Comparison of ENCODE assay signal across 18 cellular contexts in the genomic region with DNA sequence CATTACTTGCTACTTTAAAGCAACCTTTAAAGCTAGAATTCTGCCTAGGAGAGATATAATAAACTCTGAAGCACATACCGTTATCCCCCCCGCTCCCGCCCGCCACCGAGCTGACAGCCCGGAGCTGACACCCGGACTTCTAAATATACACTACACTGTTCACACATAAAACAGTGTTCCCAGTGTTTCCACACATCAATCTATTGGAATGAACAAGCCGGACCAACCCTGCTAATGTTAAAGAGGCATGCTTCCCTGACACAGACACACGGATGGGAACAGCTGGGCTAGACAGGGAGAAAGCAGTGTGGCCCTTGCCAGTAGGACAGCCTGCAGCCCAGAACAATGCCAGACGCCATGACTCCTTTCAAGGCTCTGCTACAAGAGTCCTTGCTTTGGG.
DNase-seq lines count a peak whose midpoint lies in the region; ATAC-seq and TF ChIP-seq lines count a peak whose summit lies in the region.
"Had no signal": no experiment of that assay in that cellular context is flagged by ENCODE, and none has a peak within 500 bp of the region (broad histone marks: within the 10 kb centered on the region; RNA-seq: fewer than 3 reads in every experiment).

No MANE protein-coding gene starts in this region.

- H3K4me3 ChIP-seq in gastroesophageal sphincter: no peak overlapping the region
- H3K4me3 ChIP-seq in mucosa of descending colon: no peak overlapping the region
- no peak overlapping the region for H3K4me3 ChIP-seq in skeletal muscle cell (ENCODE audit: low read depth, low read length)
- H3K4me3 ChIP-seq: neural progenitor cell had no signal

- 22 to 30% methylated on average over 8 to 9 of the region's 10 CpGs for WGBS in gastroesophageal sphincter (ENCODE audit: low coverage in 1 of 2), 2 donors

- no peaks in the 10 kb centered on the region for H3K27me3 ChIP-seq in gastroesophageal sphincter
- H3K27me3 ChIP-seq: neural progenitor cell had no signal

- H3K27ac ChIP-seq in gastroesophageal sphincter: peak overlapping the region in 3 of 4 donors; percentile 53 to 83 (median 77)
- H3K27ac ChIP-seq: C4-2B, neural progenitor cell had no signal

- no peak for TF ChIP-seq POLR2A in gastroesophageal sphincter (IDR thresholded peaks at IDR 0.05)

- H3K4me1 ChIP-seq in gastroesophageal sphincter (peaks cover 0 to 46% (median 18%) of the 10 kb centered on the region in 3 donors), mucosa of descending colon (ENCODE audit: low read depth) (no peaks in the 10 kb centered on the region)

- peak; percentile 26 for DNase-seq in LHCN-M2 (ENCODE audit: low read depth)
- no peak for DNase-seq in mucosa of descending colon
- DNase-seq in skeletal muscle cell (ENCODE audit: low read depth): peak; percentile 12
- no peak for DNase-seq in activated CD4-positive, alpha-beta T cell treated with anti-CD3 and anti-CD28 coated beads for 4 hours
- no peak for DNase-seq in iPS-NIHi7 (ENCODE audit: extremely low spot score)
- no peak for DNase-seq in left lobe of liver (ENCODE audit: low spot score)
- DNase-seq: activated CD4-positive, alpha-beta T cell treated with anti-CD3 and anti-CD28 coated beads for 1 hour; activated naive CD8-positive, alpha-beta T cell treated with anti-CD3 and anti-CD28 coated beads, Interleukin-2, amount 10 ng/mL, durations not matched to agents 7 days and 5 days; dermis blood vessel endothelial cell; EL; HFFc6; NCI-H2171; NCI-H526 treated with DMSO at 0.1 percent for 48 hours; stimulated activated CD8-positive, alpha-beta memory T cell treated with anti-CD3 and anti-CD28 coated beads, Interleukin-4, amount 100 ng/mL, for 48 hours had no signal

- ATAC-seq in gastroesophageal sphincter (peak; percentile 61), mucosa of descending colon (peak; percentile 7), GM18868 (IDR thresholded peaks at IDR 0.05; ENCODE audit: unreplicated experiment) (no peak), left lobe of liver (no peak)

- TF ChIP-seq CTCF in gastroesophageal sphincter (IDR thresholded peaks at IDR 0.05) (no peak), mucosa of descending colon (IDR thresholded peaks at IDR 0.05) (no peak)

- no peak for TF ChIP-seq EP300 in gastroesophageal sphincter (IDR thresholded peaks at IDR 0.05)

- intact Hi-C loops in mucosa of descending colon (cut with DNase I, micrococcal nuclease): no loop called here

- H3K36me3 ChIP-seq in gastroesophageal sphincter (no peaks in the 10 kb centered on the region), mucosa of descending colon (ENCODE audit: low read depth) (no peaks in the 10 kb centered on the region)
- H3K36me3 ChIP-seq: neural progenitor cell had no signal

- H3K9me3 ChIP-seq in gastroesophageal sphincter (no peaks in the 10 kb centered on the region), mucosa of descending colon (no peaks in the 10 kb centered on the region)

Comparison
In these comparisons a context has a peak if more than half of its experiments do, and no peak if none do; other contexts are left out.
1. DNase-seq: peak in LHCN-M2 (single experiment) and skeletal muscle cell (single experiment); none in mucosa of descending colon (0 of 3), activated CD4-positive, alpha-beta T cell treated with anti-CD3 and anti-CD28 coated beads for 4 hours (0 of 2), iPS-NIHi7 (single experiment) and left lobe of liver (single experiment).
2. ATAC-seq: peak in gastroesophageal sphincter (single experiment) and mucosa of descending colon (single experiment); none in GM18868 (single experiment) and left lobe of liver (single experiment).